23 cellular contexts compared by ENCODE assay signal in the genomic region with DNA sequence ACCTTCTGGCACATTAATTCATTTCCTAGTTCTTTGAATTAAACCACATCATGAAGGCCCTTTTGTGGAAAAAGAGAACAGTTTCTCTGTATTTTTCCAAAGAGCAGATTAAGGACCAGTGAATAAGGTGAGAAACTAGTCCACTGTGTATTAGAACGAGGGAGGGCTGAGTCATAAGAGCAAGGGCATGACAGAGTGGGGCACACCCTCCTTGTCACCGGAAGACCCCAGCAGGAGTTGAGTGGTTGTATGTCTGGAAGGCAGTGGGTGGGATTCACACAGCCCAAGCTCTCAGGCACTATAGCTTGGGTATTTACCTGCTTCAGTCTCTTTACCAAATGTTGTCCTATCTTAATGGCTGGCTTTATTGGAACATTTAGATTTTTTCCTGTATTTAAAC.
A peak's percentile ranks its signal among the peaks of the same experiment; 100 is the strongest.
DNase-seq lines count a peak whose midpoint lies in the region; ATAC-seq and TF ChIP-seq lines count a peak whose summit lies in the region.
"Had no signal": no experiment of that assay in that cellular context is flagged by ENCODE, and none has a peak within 500 bp of the region (broad histone marks: within the 10 kb centered on the region; RNA-seq: fewer than 3 reads in every experiment).

No MANE protein-coding gene starts in this region.

- no peak overlapping the region for H2BK15ac ChIP-seq in mesenchymal stem cell (ENCODE audit: low read depth, poor library complexity, severe bottlenecking)

- H4K8ac ChIP-seq in mesenchymal stem cell (ENCODE audit: low read length) = no peak overlapping the region

- no peak for TF ChIP-seq RAD21 in Ishikawa (IDR thresholded peaks at IDR 0.05; ENCODE audit: low read depth)

- H2AFZ ChIP-seq in mesenchymal stem cell (ENCODE audit: low read depth, low read length) = no peak overlapping the region

- no peak for ATAC-seq in activated T-cell treated with anti-CD3 and anti-CD28 coated beads, Interleukin-2, amount 50 U/mL, for 72 hours (replicated peaks in 1 of 2)
- no peak for ATAC-seq in effector memory CD8-positive, alpha-beta T cell (replicated peaks)
- no peak for ATAC-seq in stimulated activated effector memory CD8-positive, alpha-beta T cell treated with anti-CD3 and anti-CD28 coated beads, Interleukin-12 subunit alpha, Interleukin-12 subunit beta, amount 100 ng/mL, for 72 hours
- ATAC-seq in GM18511 (IDR thresholded peaks at IDR 0.05; ENCODE audit: unreplicated experiment) = no peak
- ATAC-seq: SK-N-SH treated with all-trans-retinoic acid at 6 μM for 48 hours had no signal

- H3K4me1 Mint-ChIP-seq in activated T-cell treated with anti-CD3 and anti-CD28 coated beads, Interleukin-2, amount 50 U/mL, for 72 hours (ENCODE audit: low read depth) = no peaks in the 10 kb centered on the region
- no peaks in the 10 kb centered on the region for H3K4me1 Mint-ChIP-seq in effector memory CD8-positive, alpha-beta T cell (ENCODE audit: low read depth in 2 of 2)
- H3K4me1 Mint-ChIP-seq in stimulated activated effector memory CD8-positive, alpha-beta T cell treated with anti-CD3 and anti-CD28 coated beads, Interleukin-12 subunit alpha, Interleukin-12 subunit beta, amount 100 ng/mL, for 72 hours = no peaks in the 10 kb centered on the region

- 44% methylated on average over 2 of the region's 2 CpGs for WGBS in mesenchymal stem cell

- H3K14ac ChIP-seq in mesenchymal stem cell (ENCODE audit: low read length in 2 of 2) = no peak overlapping the region

- H2AK5ac ChIP-seq in mesenchymal stem cell (ENCODE audit: low read length, severe bottlenecking) = no peak overlapping the region

- TF ChIP-seq EP300 in Ishikawa (IDR thresholded peaks at IDR 0.05; ENCODE audit: borderline replicate concordance) = peak; percentile 39; the same call in 1 of the 2 replicates

- H2BK12ac ChIP-seq in mesenchymal stem cell (ENCODE audit: low read length in 2 of 2) = no peak overlapping the region

- no peaks in the 10 kb centered on the region for H3K27me3 Mint-ChIP-seq in activated T-cell treated with anti-CD3 and anti-CD28 coated beads, Interleukin-2, amount 50 U/mL, for 72 hours (ENCODE audit: low read depth)
- no peaks in the 10 kb centered on the region for H3K27me3 Mint-ChIP-seq in effector memory CD8-positive, alpha-beta T cell
- H3K27me3 Mint-ChIP-seq: type B pancreatic cell had no signal

- H3K79me1 ChIP-seq in mesenchymal stem cell (replicated peaks; ENCODE audit: low read length, poor library complexity, severe bottlenecking) = no peaks in the 10 kb centered on the region

- H2BK120ac ChIP-seq in mesenchymal stem cell (ENCODE audit: low read depth, low read length) = no peak overlapping the region

- no peak overlapping the region for H2BK5ac ChIP-seq in mesenchymal stem cell (ENCODE audit: low read depth, low read length, poor library complexity, severe bottlenecking)

- no peak overlapping the region for H3K9ac ChIP-seq in mesenchymal stem cell (ENCODE audit: low read length)

- DNase-seq in activated T-cell treated with anti-CD3 and anti-CD28 coated beads, Interleukin-2, amount 50 U/mL, for 72 hours = no peak
- DNase-seq in activated T-cell treated with anti-CD3 and anti-CD28 coated beads, Interleukin-2, amount 50 U/mL, for 48 hours = no peak
- no peak for DNase-seq in effector memory CD8-positive, alpha-beta T cell
- no peak for DNase-seq in stimulated activated effector memory CD8-positive, alpha-beta T cell treated with anti-CD3 and anti-CD28 coated beads, Interleukin-12 subunit alpha, Interleukin-12 subunit beta, amount 100 ng/mL, for 72 hours (ENCODE audit: low spot score in 2 of 2)
- no peak for DNase-seq in mesenchymal stem cell
- DNase-seq in HuH-7.5 (ENCODE audit: low spot score) = no peak
- DNase-seq: activated CD8-positive, alpha-beta memory T cell treated with anti-CD3 and anti-CD28 coated beads, Interleukin-2, amount 50 U/mL, for 48 hours; activated gamma-delta T cell; adrenal gland; BE2C; Caco-2; DMS79; MG63; NCI-H1436; nucleus accumbens had no signal

- H3K27ac ChIP-seq in mesenchymal stem cell (ENCODE audit: low read length, poor library complexity, severe bottlenecking) = no peak overlapping the region
- H3K27ac ChIP-seq: adrenal gland, breast epithelium, coronary artery, VCaP had no signal

- peak overlapping the region; percentile 68 for H3K27ac Mint-ChIP-seq in activated T-cell treated with anti-CD3 and anti-CD28 coated beads, Interleukin-2, amount 50 U/mL, for 72 hours
- H3K27ac Mint-ChIP-seq in effector memory CD8-positive, alpha-beta T cell = peak overlapping the region; percentile 39 to 52
- peak overlapping the region; percentile 75 for H3K27ac Mint-ChIP-seq in stimulated activated effector memory CD8-positive, alpha-beta T cell treated with anti-CD3 and anti-CD28 coated beads, Interleukin-12 subunit alpha, Interleukin-12 subunit beta, amount 100 ng/mL, for 72 hours
- H3K27ac Mint-ChIP-seq: type B pancreatic cell had no signal

- no peak overlapping the region for H3K18ac ChIP-seq in mesenchymal stem cell (ENCODE audit: low read depth in 1 of 2, low read length in 2 of 2)

- H3K27me3 ChIP-seq in mesenchymal stem cell (ENCODE audit: control insufficient read depth in 1 of 2, insufficient read depth in 1 of 2, low read length in 2 of 2) = no peaks in the 10 kb centered on the region
- H3K27me3 ChIP-seq: adrenal gland, BE2C, breast epithelium, MG63 had no signal

- H3K36me3 Mint-ChIP-seq in activated T-cell treated with anti-CD3 and anti-CD28 coated beads, Interleukin-2, amount 50 U/mL, for 72 hours (ENCODE audit: insufficient read depth in 2 of 2) = peaks cover 3% of the 10 kb centered on the region in 2 donors
- peaks cover 71% of the 10 kb centered on the region for H3K36me3 Mint-ChIP-seq in effector memory CD8-positive, alpha-beta T cell (ENCODE audit: insufficient read depth)
- H3K36me3 Mint-ChIP-seq in stimulated activated effector memory CD8-positive, alpha-beta T cell treated with anti-CD3 and anti-CD28 coated beads, Interleukin-12 subunit alpha, Interleukin-12 subunit beta, amount 100 ng/mL, for 72 hours = peaks cover 32% of the 10 kb centered on the region

- no peak overlapping the region for H4K91ac ChIP-seq in mesenchymal stem cell (ENCODE audit: low read length)

- no peak overlapping the region for H3K4ac ChIP-seq in mesenchymal stem cell (ENCODE audit: low read depth in 1 of 2, low read length in 2 of 2)

- no peak overlapping the region for H3K4me3 ChIP-seq in mesenchymal stem cell (ENCODE audit: insufficient read depth in 1 of 2, low read depth in 1 of 2, low read length in 2 of 2)
- H3K4me3 ChIP-seq: adrenal gland, breast epithelium, coronary artery, HAP-1, MG63 had no signal

- no peaks in the 10 kb centered on the region for H3K9me3 Mint-ChIP-seq in activated T-cell treated with anti-CD3 and anti-CD28 coated beads, Interleukin-2, amount 50 U/mL, for 72 hours
- no peaks in the 10 kb centered on the region for H3K9me3 Mint-ChIP-seq in effector memory CD8-positive, alpha-beta T cell
- no peaks in the 10 kb centered on the region for H3K9me3 Mint-ChIP-seq in stimulated activated effector memory CD8-positive, alpha-beta T cell treated with anti-CD3 and anti-CD28 coated beads, Interleukin-12 subunit alpha, Interleukin-12 subunit beta, amount 100 ng/mL, for 72 hours
- H3K9me3 Mint-ChIP-seq: type B pancreatic cell had no signal

- H3K23ac ChIP-seq in mesenchymal stem cell (ENCODE audit: low read length in 2 of 2) = no peak overlapping the region

- H3K4me3 Mint-ChIP-seq in activated T-cell treated with anti-CD3 and anti-CD28 coated beads, Interleukin-2, amount 50 U/mL, for 72 hours = no peak overlapping the region
- no peak overlapping the region for H3K4me3 Mint-ChIP-seq in effector memory CD8-positive, alpha-beta T cell
- H3K4me3 Mint-ChIP-seq in stimulated activated effector memory CD8-positive, alpha-beta T cell treated with anti-CD3 and anti-CD28 coated beads, Interleukin-12 subunit alpha, Interleukin-12 subunit beta, amount 100 ng/mL, for 72 hours = no peak overlapping the region
- H3K4me3 Mint-ChIP-seq: type B pancreatic cell had no signal

- no peak overlapping the region for H3K4me2 ChIP-seq in mesenchymal stem cell (ENCODE audit: low read length, poor library complexity, severe bottlenecking)

- peaks cover 6 to 76% of the 10 kb centered on the region in 2 experiments for H3K36me3 ChIP-seq in mesenchymal stem cell (ENCODE audit: control insufficient read depth in 1 of 2, insufficient read depth in 2 of 2, low read depth in 1 of 2, low read length in 2 of 2)
- H3K36me3 ChIP-seq: BE2C, HAP-1 had no signal

- H3K9me3 ChIP-seq in mesenchymal stem cell (ENCODE audit: control insufficient read depth, low read length) = no peaks in the 10 kb centered on the region
- H3K9me3 ChIP-seq: adrenal gland, BE2C, breast epithelium, Caco-2, HAP-1, MG63 had no signal

- H3K4me1 ChIP-seq in mesenchymal stem cell (ENCODE audit: control insufficient read depth, insufficient read depth, low read depth, low read length) = peaks cover 17% of the 10 kb centered on the region
- H3K4me1 ChIP-seq: adrenal gland, BE2C, breast epithelium, HAP-1 had no signal

TF ChIP-seq in Ishikawa, 13 proteins besides CTCF, POLR2A, EP300 and RAD21 (continues in another document):
- TF ChIP-seq, protein P1, sequence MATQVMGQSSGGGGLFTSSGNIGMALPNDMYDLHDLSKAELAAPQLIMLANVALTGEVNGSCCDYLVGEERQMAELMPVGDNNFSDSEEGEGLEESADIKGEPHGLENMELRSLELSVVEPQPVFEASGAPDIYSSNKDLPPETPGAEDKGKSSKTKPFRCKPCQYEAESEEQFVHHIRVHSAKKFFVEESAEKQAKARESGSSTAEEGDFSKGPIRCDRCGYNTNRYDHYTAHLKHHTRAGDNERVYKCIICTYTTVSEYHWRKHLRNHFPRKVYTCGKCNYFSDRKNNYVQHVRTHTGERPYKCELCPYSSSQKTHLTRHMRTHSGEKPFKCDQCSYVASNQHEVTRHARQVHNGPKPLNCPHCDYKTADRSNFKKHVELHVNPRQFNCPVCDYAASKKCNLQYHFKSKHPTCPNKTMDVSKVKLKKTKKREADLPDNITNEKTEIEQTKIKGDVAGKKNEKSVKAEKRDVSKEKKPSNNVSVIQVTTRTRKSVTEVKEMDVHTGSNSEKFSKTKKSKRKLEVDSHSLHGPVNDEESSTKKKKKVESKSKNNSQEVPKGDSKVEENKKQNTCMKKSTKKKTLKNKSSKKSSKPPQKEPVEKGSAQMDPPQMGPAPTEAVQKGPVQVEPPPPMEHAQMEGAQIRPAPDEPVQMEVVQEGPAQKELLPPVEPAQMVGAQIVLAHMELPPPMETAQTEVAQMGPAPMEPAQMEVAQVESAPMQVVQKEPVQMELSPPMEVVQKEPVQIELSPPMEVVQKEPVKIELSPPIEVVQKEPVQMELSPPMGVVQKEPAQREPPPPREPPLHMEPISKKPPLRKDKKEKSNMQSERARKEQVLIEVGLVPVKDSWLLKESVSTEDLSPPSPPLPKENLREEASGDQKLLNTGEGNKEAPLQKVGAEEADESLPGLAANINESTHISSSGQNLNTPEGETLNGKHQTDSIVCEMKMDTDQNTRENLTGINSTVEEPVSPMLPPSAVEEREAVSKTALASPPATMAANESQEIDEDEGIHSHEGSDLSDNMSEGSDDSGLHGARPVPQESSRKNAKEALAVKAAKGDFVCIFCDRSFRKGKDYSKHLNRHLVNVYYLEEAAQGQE (IDR thresholded peaks at IDR 0.05; ENCODE audit: low read depth) = no peak
- TF ChIP-seq TCF12 (IDR thresholded peaks at IDR 0.05; ENCODE audit: low read depth) (no peak), CEBPB (IDR thresholded peaks at IDR 0.05) (no peak), TEAD4 (IDR thresholded peaks at IDR 0.05) (no peak), FOXM1 (IDR thresholded peaks at IDR 0.05; ENCODE audit: borderline replicate concordance, low read depth) (no peak)
